9 cellular contexts compared by ENCODE assay signal in the genomic region with DNA sequence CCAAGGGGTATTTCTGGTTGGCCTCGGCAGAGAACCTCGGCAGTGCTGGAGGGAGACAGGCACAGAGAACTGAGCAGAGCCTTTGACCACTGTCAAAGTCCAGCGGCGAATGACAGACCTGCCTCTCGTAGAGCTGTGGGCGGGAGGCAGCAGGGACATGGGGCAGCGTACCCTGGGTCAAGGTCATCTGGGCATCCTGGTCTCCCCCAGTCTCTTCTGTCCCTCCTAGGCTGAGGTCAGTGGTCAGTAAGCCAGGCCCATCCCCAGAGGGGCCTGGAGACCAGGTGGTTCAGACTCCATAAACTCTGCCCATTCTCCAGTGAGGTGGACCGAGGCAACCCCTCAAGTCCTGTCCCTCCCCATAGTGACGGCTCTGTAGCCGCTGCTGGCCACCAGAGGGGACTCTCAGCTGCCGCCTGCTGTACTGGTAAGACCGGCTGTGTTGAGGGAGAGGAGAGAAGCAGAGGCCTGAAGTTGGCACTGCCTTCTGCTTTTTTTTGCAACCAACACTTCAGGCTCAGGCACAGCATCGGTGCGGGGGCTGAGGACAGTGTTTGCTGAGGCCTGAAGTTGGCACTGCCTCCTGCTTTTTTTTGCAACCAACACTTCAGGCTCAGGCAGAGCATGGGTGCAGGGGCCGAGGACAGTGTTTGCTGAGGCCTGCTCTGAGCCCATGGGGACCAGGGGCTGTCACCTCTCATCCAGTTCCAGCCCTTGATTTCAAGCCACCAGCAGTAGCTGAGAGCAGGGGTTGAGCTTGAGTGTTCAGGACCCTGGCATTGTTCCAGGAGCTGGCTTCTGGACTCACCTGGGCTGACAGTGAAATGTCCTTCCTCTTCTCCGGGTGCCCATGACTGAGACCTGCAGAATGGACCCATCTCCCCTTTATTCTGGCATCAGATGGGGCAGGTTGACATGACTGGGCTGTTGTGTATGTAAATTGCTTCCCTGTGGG. TPM values are rescaled to one million over a fixed set of nuclear protein-coding genes. Genes with fewer than 3 reads are reported as not detected.
DNase-seq lines count a peak whose midpoint lies in the region; ATAC-seq and TF ChIP-seq lines count a peak whose summit lies in the region.
"Had no signal": no experiment of that assay in that cellular context is flagged by ENCODE, and none has a peak within 500 bp of the region (broad histone marks: within the 10 kb centered on the region; RNA-seq: fewer than 3 reads in every experiment).

A gene with protein sequence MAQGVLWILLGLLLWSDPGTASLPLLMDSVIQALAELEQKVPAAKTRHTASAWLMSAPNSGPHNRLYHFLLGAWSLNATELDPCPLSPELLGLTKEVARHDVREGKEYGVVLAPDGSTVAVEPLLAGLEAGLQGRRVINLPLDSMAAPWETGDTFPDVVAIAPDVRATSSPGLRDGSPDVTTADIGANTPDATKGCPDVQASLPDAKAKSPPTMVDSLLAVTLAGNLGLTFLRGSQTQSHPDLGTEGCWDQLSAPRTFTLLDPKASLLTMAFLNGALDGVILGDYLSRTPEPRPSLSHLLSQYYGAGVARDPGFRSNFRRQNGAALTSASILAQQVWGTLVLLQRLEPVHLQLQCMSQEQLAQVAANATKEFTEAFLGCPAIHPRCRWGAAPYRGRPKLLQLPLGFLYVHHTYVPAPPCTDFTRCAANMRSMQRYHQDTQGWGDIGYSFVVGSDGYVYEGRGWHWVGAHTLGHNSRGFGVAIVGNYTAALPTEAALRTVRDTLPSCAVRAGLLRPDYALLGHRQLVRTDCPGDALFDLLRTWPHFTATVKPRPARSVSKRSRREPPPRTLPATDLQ (minus strand): TSS at position 111 of the 955 bp plus-strand sequence. CDS start 130 bp downstream, outside the sequence.

- DNase-seq in CD4-positive, CD25-positive, alpha-beta regulatory T cell, result no peak
- DNase-seq in anterior cingulate cortex (lab: John Stamatoyannopoulos, UW) (peak in 45 of 58 donors; percentile 5 to 89 (median 34)), middle frontal gyrus (ENCODE audit: extremely low spot score, low spot score) (peak; percentile 43), lower leg skin (ENCODE audit: low spot score in 2 of 2) (no peak), NCI-H1436 (lab: John Stamatoyannopoulos, UW) (no peak)
- DNase-seq: amniotic stem cell had no signal

- peaks cover 12% of the 10 kb centered on the region for H3K4me1 ChIP-seq in CD4-positive, CD25-positive, alpha-beta regulatory T cell (ENCODE audit: control insufficient read depth, insufficient read depth, low read length, poor library complexity, severe bottlenecking)
- H3K4me1 ChIP-seq in HEK293 (ENCODE audit: control insufficient read depth, insufficient read depth, low read length), result no peaks in the 10 kb centered on the region

- ATAC-seq in CD4-positive, CD25-positive, alpha-beta regulatory T cell (ENCODE audit: low read depth in 2 of 2), result no peak
- ATAC-seq in GM18909 (IDR thresholded peaks at IDR 0.05; ENCODE audit: poor library complexity, unreplicated experiment) (no peak), HG03521 (IDR thresholded peaks at IDR 0.05; ENCODE audit: unreplicated experiment) (no peak)

- CTCF ChIA-PET in HEK293 (lab: Yijun Ruan, JAX), result no interaction called here

- H3K4me1 Mint-ChIP-seq in CD4-positive, CD25-positive, alpha-beta regulatory T cell, result peaks cover 0 to 43% (median 18%) of the 10 kb centered on the region in 4 donors

- H3K4me3 Mint-ChIP-seq in CD4-positive, CD25-positive, alpha-beta regulatory T cell, result peak within 1 kb of the TSS in 3 of 4 donors; percentile 12 to 54 (median 13)

- H3K36me3 ChIP-seq in CD4-positive, CD25-positive, alpha-beta regulatory T cell (ENCODE audit: control insufficient read depth, insufficient read depth, low read length), result no peaks in the 10 kb centered on the region
- no peaks in the 10 kb centered on the region for H3K36me3 ChIP-seq in HEK293 (ENCODE audit: control insufficient read depth in 2 of 2, insufficient read depth in 1 of 2, low read length in 2 of 2)

- H3K9me3 ChIP-seq in CD4-positive, CD25-positive, alpha-beta regulatory T cell (ENCODE audit: control insufficient read depth in 2 of 2, low read length in 2 of 2), result no peaks in the 10 kb centered on the region
- H3K9me3 ChIP-seq in HEK293 (ENCODE audit: control insufficient read depth, insufficient read depth, low read depth, low read length), result no peaks in the 10 kb centered on the region

- H3K27ac ChIP-seq in CD4-positive, CD25-positive, alpha-beta regulatory T cell (ENCODE audit: insufficient read depth, low read length, poor library complexity, severe bottlenecking), result no peak within 1 kb of the TSS
- no peak within 1 kb of the TSS for H3K27ac ChIP-seq in HEK293 (ENCODE audit: extremely low read depth, low read depth, low read length)

- TF ChIP-seq POLR2A in lower leg skin (IDR thresholded peaks at IDR 0.05), result no peak

- 55 to 71% methylated on average over 13 to 16 of the region's 16 CpGs for WGBS in lower leg skin, 2 donors

- no peaks in the 10 kb centered on the region for H3K27me3 ChIP-seq in CD4-positive, CD25-positive, alpha-beta regulatory T cell (ENCODE audit: control insufficient read depth, insufficient read depth, low read length)

- POLR2A ChIA-PET in HEK293 (lab: Yijun Ruan, JAX), result no interaction called here

- peak within 1 kb of the TSS; percentile 72 to 82 (median 75) for H3K27ac Mint-ChIP-seq in CD4-positive, CD25-positive, alpha-beta regulatory T cell

- peak within 1 kb of the TSS; percentile 24 for H3K4me3 ChIP-seq in CD4-positive, CD25-positive, alpha-beta regulatory T cell (ENCODE audit: low read depth, low read length)
- H3K4me3 ChIP-seq in HEK293 (ENCODE audit: low read depth, low read length) (no peak within 1 kb of the TSS), lower leg skin (ENCODE audit: low read depth, poor library complexity, severe bottlenecking) (no peak within 1 kb of the TSS)

- peaks cover 0 to 4% (median 0%) of the 10 kb centered on the region in 7 donors for H3K9me3 Mint-ChIP-seq in CD4-positive, CD25-positive, alpha-beta regulatory T cell

- H3K27me3 Mint-ChIP-seq in CD4-positive, CD25-positive, alpha-beta regulatory T cell, result no peaks in the 10 kb centered on the region

- no peaks in the 10 kb centered on the region for H3K36me3 Mint-ChIP-seq in CD4-positive, CD25-positive, alpha-beta regulatory T cell

- TF ChIP-seq CTCF in HEK293 (tag by site-specific recombination; IDR thresholded peaks at IDR 0.05) (peak; percentile 60), lower leg skin (IDR thresholded peaks at IDR 0.05) (no peak)

- intact Hi-C loops in lower leg skin (cut with DNase I; ENCODE audit: low total_unique reads), result loop anchor here (10.0 kb wide), 1 partner anchor 75 kb away; no protein-coding TSS in a partner anchor

TF ChIP-seq in HEK293, 187 proteins besides CTCF, POLR2A, EP300 and RAD21:
- TF ChIP-seq, protein P1, sequence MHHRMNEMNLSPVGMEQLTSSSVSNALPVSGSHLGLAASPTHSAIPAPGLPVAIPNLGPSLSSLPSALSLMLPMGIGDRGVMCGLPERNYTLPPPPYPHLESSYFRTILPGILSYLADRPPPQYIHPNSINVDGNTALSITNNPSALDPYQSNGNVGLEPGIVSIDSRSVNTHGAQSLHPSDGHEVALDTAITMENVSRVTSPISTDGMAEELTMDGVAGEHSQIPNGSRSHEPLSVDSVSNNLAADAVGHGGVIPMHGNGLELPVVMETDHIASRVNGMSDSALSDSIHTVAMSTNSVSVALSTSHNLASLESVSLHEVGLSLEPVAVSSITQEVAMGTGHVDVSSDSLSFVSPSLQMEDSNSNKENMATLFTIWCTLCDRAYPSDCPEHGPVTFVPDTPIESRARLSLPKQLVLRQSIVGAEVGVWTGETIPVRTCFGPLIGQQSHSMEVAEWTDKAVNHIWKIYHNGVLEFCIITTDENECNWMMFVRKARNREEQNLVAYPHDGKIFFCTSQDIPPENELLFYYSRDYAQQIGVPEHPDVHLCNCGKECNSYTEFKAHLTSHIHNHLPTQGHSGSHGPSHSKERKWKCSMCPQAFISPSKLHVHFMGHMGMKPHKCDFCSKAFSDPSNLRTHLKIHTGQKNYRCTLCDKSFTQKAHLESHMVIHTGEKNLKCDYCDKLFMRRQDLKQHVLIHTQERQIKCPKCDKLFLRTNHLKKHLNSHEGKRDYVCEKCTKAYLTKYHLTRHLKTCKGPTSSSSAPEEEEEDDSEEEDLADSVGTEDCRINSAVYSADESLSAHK (tag by site-specific recombination; IDR thresholded peaks at IDR 0.05), result 0 out of 2 replicates have a peak, but pooled peaks have one; percentile 14
- no peak for TF ChIP-seq ZNF610 (tag by site-specific recombination; IDR thresholded peaks at IDR 0.05; ENCODE audit: borderline replicate concordance)
TF ChIP-seq in HEK293: peak in this region for 1.

RNA-seq across cellular contexts. Expression of the gene that starts here (rescaled TPM):
- total RNA-seq in CD4-positive, CD25-positive, alpha-beta regulatory T cell, result not detected
- under 1 TPM in 2 of 4 donors, not detected in 2; 0.10 to 0.12 TPM for polyA plus RNA-seq in CD4-positive, CD25-positive, alpha-beta regulatory T cell
- under 1 TPM in 3 of 4 donors, not detected in 1; 0.23 to 0.80 (median 0.37) TPM for total RNA-seq in lower leg skin

Comparison
In these comparisons a context has a peak if more than half of its experiments do, and no peak if none do; other contexts are left out.
1. DNase-seq: peak in anterior cingulate cortex (45 of 58) and middle frontal gyrus (single experiment); none in CD4-positive, CD25-positive, alpha-beta regulatory T cell (0 of 3), lower leg skin (0 of 2) and NCI-H1436 (single experiment).